8 cellular contexts compared by ENCODE assay signal in the genomic region with DNA sequence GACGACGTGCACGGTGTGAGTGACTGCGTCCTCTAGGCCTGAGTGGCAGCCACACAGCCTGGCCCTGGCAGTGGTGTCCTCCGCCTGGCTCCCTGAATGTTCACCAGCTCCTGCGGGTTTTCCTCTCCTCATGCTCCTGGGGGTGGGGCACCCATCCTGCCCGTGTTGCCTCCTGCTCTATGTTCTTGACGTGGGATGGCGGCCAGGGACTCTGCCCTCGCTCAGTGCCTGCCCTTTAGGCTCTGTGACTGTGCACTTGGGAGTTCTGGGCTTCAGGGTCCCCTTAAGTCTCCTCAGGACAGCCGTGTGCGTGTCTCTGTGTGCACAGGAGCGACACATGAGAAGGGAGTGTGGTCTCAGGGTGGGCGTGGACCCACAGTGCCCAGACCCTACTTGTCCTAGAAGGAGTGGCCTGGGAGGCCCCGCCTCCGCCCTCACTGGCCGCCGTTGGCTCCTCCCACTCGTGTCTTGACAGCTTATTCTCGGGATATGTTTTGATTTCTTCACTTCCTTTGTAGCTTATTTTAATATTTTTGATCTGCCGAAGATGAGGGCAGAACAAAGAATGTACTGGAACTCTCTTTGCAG. TPM values are rescaled to one million over a fixed set of nuclear protein-coding genes. Genes with fewer than 3 reads are reported as not detected.
DNase-seq lines count a peak whose midpoint lies in the region; ATAC-seq and TF ChIP-seq lines count a peak whose summit lies in the region.

No MANE protein-coding gene starts in this region.

- TF ChIP-seq POLR2A in upper lobe of left lung (IDR thresholded peaks at IDR 0.05) = peak in 2 of 4 donors; percentile 43 to 53

- peak overlapping the region; percentile 89 for H3K27ac Mint-ChIP-seq in activated naive CD8-positive, alpha-beta T cell

- H4K20me1 ChIP-seq in osteoblast (ENCODE audit: insufficient read depth, low read length) = peaks cover 77% of the 10 kb centered on the region

- H3K36me3 ChIP-seq in SJSA1 = peaks cover 48% of the 10 kb centered on the region
- H3K36me3 ChIP-seq in osteoblast (ENCODE audit: insufficient read depth, low read length) = peaks cover 7% of the 10 kb centered on the region
- H3K36me3 ChIP-seq in upper lobe of left lung = no peaks in the 10 kb centered on the region

- 20 to 25% methylated on average over 19 to 21 of the region's 21 CpGs for WGBS in upper lobe of left lung, 2 donors

- peaks cover 3% of the 10 kb centered on the region; the same call in 1 of the 2 replicates for H3K9me3 ChIP-seq in SJSA1 (replicated peaks)
- no peaks in the 10 kb centered on the region for H3K9me3 ChIP-seq in osteoblast (ENCODE audit: low read depth, low read length)
- no peaks in the 10 kb centered on the region for H3K9me3 ChIP-seq in upper lobe of left lung

- TF ChIP-seq CTCF in osteoblast (IDR thresholded peaks at IDR 0.05; ENCODE audit: extremely low read depth, low read depth, low read length) (no peak), upper lobe of left lung (IDR thresholded peaks at IDR 0.05) (no peak)

- H3K27me3 Mint-ChIP-seq in activated naive CD8-positive, alpha-beta T cell = no peaks in the 10 kb centered on the region

- H3K9me3 Mint-ChIP-seq in activated naive CD8-positive, alpha-beta T cell (ENCODE audit: low read depth) = no peaks in the 10 kb centered on the region

- DNase-seq in ELF-1 (ENCODE audit: low read depth, low spot score) (peak; percentile 79), SJSA1 (ENCODE audit: low read depth in 1 of 2, low spot score in 2 of 2) (peak; percentile 36 to 60), Right ventricle myocardium superior (peak; percentile 91), osteoblast (ENCODE audit: insufficient read length, low spot score, missing footprints) (peak; percentile 99), upper lobe of left lung (peak; percentile 93 to 96)

- H3K79me2 ChIP-seq in osteoblast (ENCODE audit: insufficient read depth, low read length) = peaks cover 84% of the 10 kb centered on the region

- peak overlapping the region; percentile 95 for H3K4me3 Mint-ChIP-seq in activated naive CD8-positive, alpha-beta T cell

- no peaks in the 10 kb centered on the region for H3K36me3 Mint-ChIP-seq in activated naive CD8-positive, alpha-beta T cell

- peaks cover 52% of the 10 kb centered on the region for H3K4me1 Mint-ChIP-seq in activated naive CD8-positive, alpha-beta T cell (ENCODE audit: low read depth)

- intact Hi-C loops in Right ventricle myocardium superior (cut with DNase I) = loop anchor here (5.0 kb wide), 1 partner anchor 86 kb away; no protein-coding TSS in a partner anchor

- peak; percentile 21 for ATAC-seq in Right ventricle myocardium superior (ENCODE audit: poor library complexity)
- ATAC-seq in upper lobe of left lung (ENCODE audit: low FRiP score in 2 of 2) = peak; percentile 61 to 62
- no peak for ATAC-seq in GM21786 (IDR thresholded peaks at IDR 0.05; ENCODE audit: unreplicated experiment)
- no peak for ATAC-seq in HG03045 (IDR thresholded peaks at IDR 0.05; ENCODE audit: unreplicated experiment)

- H3K4me1 ChIP-seq in SJSA1 (replicated peaks) (peaks cover 56% of the 10 kb centered on the region), osteoblast (ENCODE audit: insufficient read depth, low read length) (peaks cover 52% of the 10 kb centered on the region), upper lobe of left lung (peaks cover 66 to 79% (median 72%) of the 10 kb centered on the region in 4 donors)

- no peaks in the 10 kb centered on the region for H3K27me3 ChIP-seq in SJSA1 (replicated peaks)
- no peaks in the 10 kb centered on the region for H3K27me3 ChIP-seq in osteoblast (ENCODE audit: insufficient read depth, low read length)
- H3K27me3 ChIP-seq in upper lobe of left lung = no peaks in the 10 kb centered on the region

- TF ChIP-seq EP300 in upper lobe of left lung (IDR thresholded peaks at IDR 0.05) = no peak

- peak overlapping the region; percentile 85 for H3K4me2 ChIP-seq in osteoblast (ENCODE audit: insufficient read depth, low read length)

- H3K27ac ChIP-seq in SJSA1 (no peak overlapping the region), osteoblast (ENCODE audit: low read depth, low read length) (peak overlapping the region; percentile 69), upper lobe of left lung (peak overlapping the region; percentile 88 to 92 (median 90))

- H3K4me3 ChIP-seq in SJSA1 (peak overlapping the region; percentile 79), osteoblast (ENCODE audit: insufficient read depth, low read length) (peak overlapping the region; percentile 88), upper lobe of left lung (peak overlapping the region; percentile 73 to 87 (median 76))

- H2AFZ ChIP-seq in osteoblast (ENCODE audit: low read length) = no peak overlapping the region

RNA-seq across cellular contexts. Expression of a gene that starts 3.6 kb away (rescaled TPM):
- 9.6 and 24.3 TPM in 2 replicates for total RNA-seq in SJSA1 (2014; rRNA removed; shearing (Covaris generic))
- total RNA-seq in Right ventricle myocardium superior (35.1 TPM), osteoblast (48.9 TPM in 2 replicates), upper lobe of left lung (100 to 1,000 TPM in 3 of 6 donors, 10 to 100 TPM in 3; 57.3 to 108 (median 96.9) TPM)

RNA-seq across cellular contexts. Expression of a gene that starts 37.2 kb away (rescaled TPM):
- 39.2 and 48.6 TPM in 2 replicates for total RNA-seq in SJSA1 (2014; rRNA removed; shearing (Covaris generic))
- total RNA-seq in Right ventricle myocardium superior = 38.7 TPM
- total RNA-seq in osteoblast = 18.6 and 25.3 TPM in 2 replicates
- total RNA-seq in upper lobe of left lung = 10 to 100 TPM; 26.7 to 88.0 (median 66.8) TPM

Comparison
In these comparisons a context has a peak if more than half of its experiments do, and no peak if none do; other contexts are left out.
1. DNase-seq: peak in every context shown above with its lines; median percentile 99 in osteoblast; 94 in upper lobe of left lung; 91 in Right ventricle myocardium superior; 79 in ELF-1; 48 in SJSA1.
2. ATAC-seq: peak in Right ventricle myocardium superior (single experiment) and upper lobe of left lung (2 of 2); none in GM21786 (single experiment) and HG03045 (single experiment).
3. Peak in every context shown above with its lines, with median percentiles within 50 percentile points of each other: H3K4me3 ChIP-seq.